ENCODE assay signal across 21 cellular contexts in the genomic region with DNA sequence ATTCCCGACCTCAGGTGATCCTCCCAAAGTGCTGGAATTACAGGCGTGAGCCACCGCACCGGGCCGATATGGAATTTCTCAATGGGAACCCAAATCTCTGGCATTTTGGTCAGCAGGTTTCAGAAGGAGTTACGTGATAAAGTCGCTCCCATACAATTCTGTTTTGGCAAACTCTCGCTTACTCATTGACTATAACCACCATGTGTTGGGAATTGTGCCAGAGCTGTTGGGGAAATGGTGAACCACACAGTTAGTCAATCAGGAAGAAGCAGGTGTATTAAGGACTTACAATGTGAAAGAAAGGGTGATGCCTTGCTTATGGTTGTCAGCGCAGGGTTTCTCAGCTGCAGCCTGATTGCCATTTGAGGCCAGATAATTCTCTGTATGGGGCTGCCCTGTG.
DNase-seq lines count a peak whose midpoint lies in the region; ATAC-seq and TF ChIP-seq lines count a peak whose summit lies in the region.
"Had no signal": no experiment of that assay in that cellular context is flagged by ENCODE, and none has a peak within 500 bp of the region (broad histone marks: within the 10 kb centered on the region; RNA-seq: fewer than 3 reads in every experiment).

No MANE protein-coding gene starts in this region.

- 67% methylated on average over 9 of the region's 9 CpGs for whole genome bisulfite sequencing in SK-N-SH (ENCODE audit: low lambda C conversion rate)
- WGBS in esophagus muscularis mucosa, result 87% methylated on average over 9 of the region's 9 CpGs

- H2AFZ ChIP-seq in SK-N-SH (ENCODE audit: low read depth) (no peak overlapping the region), MM.1S (ENCODE audit: low read length) (no peak overlapping the region)

- in situ Hi-C loops in HAP-1 (cut with MboI; ENCODE audit: low sequenced_read_pairs), result no loop called here

- H3K4me1 ChIP-seq in SK-N-SH (ENCODE audit: control insufficient read depth in 1 of 2, insufficient read depth in 2 of 2, low read depth in 1 of 2, low read length in 1 of 2) (peaks cover 0 to 8% of the 10 kb centered on the region in 2 experiments; a peak in 2 of 4 replicates), esophagus muscularis mucosa (no peaks in the 10 kb centered on the region), HAP-1 (no peaks in the 10 kb centered on the region), MM.1S (ENCODE audit: low read length) (no peaks in the 10 kb centered on the region)
- H3K4me1 ChIP-seq: BLaER1, transverse colon had no signal

- no peak overlapping the region for H3K4me3 ChIP-seq in SK-N-SH (ENCODE audit: low read depth in 2 of 2, low read length in 1 of 2)
- H3K4me3 ChIP-seq in esophagus muscularis mucosa, result no peak overlapping the region
- H3K4me3 ChIP-seq in HAP-1, result no peak overlapping the region
- H3K4me3 ChIP-seq in MM.1S (ENCODE audit: low read length), result no peak overlapping the region
- H3K4me3 ChIP-seq: BLaER1, skin epidermis, transverse colon had no signal

- TF ChIP-seq RAD21 in SK-N-SH (IDR thresholded peaks at IDR 0.05; ENCODE audit: low read length), result no peak

- H3K79me2 ChIP-seq in SK-N-SH (ENCODE audit: insufficient read depth) (no peaks in the 10 kb centered on the region), MM.1S (ENCODE audit: low read length) (no peaks in the 10 kb centered on the region)

- no peaks in the 10 kb centered on the region for H3K36me3 ChIP-seq in SK-N-SH (replicated peaks in 1 of 2; ENCODE audit: control insufficient read depth in 1 of 2, insufficient read depth in 2 of 2, low read length in 1 of 2)
- H3K36me3 ChIP-seq in esophagus muscularis mucosa, result no peaks in the 10 kb centered on the region
- no peaks in the 10 kb centered on the region for H3K36me3 ChIP-seq in HAP-1 (replicated peaks)
- H3K36me3 ChIP-seq in MM.1S (replicated peaks; ENCODE audit: insufficient read depth, low read length), result no peaks in the 10 kb centered on the region
- H3K36me3 ChIP-seq: BLaER1, transverse colon had no signal

- H3K9me2 ChIP-seq in SK-N-SH (no peaks in the 10 kb centered on the region), MM.1S (replicated peaks; ENCODE audit: insufficient read depth, low read length) (no peaks in the 10 kb centered on the region)

- no peak for TF ChIP-seq CTCF in SK-N-SH (IDR thresholded peaks at IDR 0.05)
- TF ChIP-seq CTCF in RWPE1 (conservative IDR thresholded peaks at IDR 0.05; ENCODE audit: low read depth), result no peak
- TF ChIP-seq CTCF in esophagus muscularis mucosa (IDR thresholded peaks at IDR 0.05), result no peak
- no peak for TF ChIP-seq CTCF in MM.1S (IDR thresholded peaks at IDR 0.05; ENCODE audit: low read length)

- H3F3A ChIP-seq in SK-N-SH (replicated peaks; ENCODE audit: insufficient read depth), result no peaks in the 10 kb centered on the region
- no peaks in the 10 kb centered on the region for H3F3A ChIP-seq in MM.1S (ENCODE audit: insufficient read depth, low read length)

- CTCF ChIA-PET in SK-N-SH (lab: Yijun Ruan, JAX) (no interaction called here), RWPE1 (lab: Yijun Ruan, JAX) (interaction anchor here (0.5 to 0.7 kb wide), 2 partner anchors 12 to 134 kb away, joined by 3 read pairs; no protein-coding TSS in a partner anchor)

- DNase-seq in SK-N-SH, result no peak
- peak; percentile 41 for DNase-seq in RWPE1 (ENCODE audit: low spot score)
- DNase-seq in esophagus muscularis mucosa (ENCODE audit: extremely low spot score), result peak; percentile 77
- DNase-seq in HAP-1 (ENCODE audit: low spot score in 2 of 2), result no peak
- DNase-seq in MM.1S, result no peak
- DNase-seq in activated gamma-delta T cell treated with Interleukin-2 at 50 U/mL for 16 hours, result no peak
- no peak for DNase-seq in activated T-cell treated with anti-CD3 and anti-CD28 coated beads for 4 hours
- DNase-seq: activated naive CD4-positive, alpha-beta T cell treated with Interleukin-2 at 50 U/mL for 16 hours; amygdala; foreskin melanocyte; MV-4-11; NCI-H1930; NCI-H446 treated with DMSO at 0.1 percent for 48 hours; nephron progenitor cell; Right ventricle myocardium superior; stimulated activated naive CD8-positive, alpha-beta T cell treated with anti-CD3 and anti-CD28 coated beads, Interleukin-15, Interleukin-2, amounts not matched to agents 100 U/mL and 50 U/mL, for 24 hours; transverse colon had no signal

- H4K20me1 ChIP-seq in SK-N-SH (ENCODE audit: insufficient read depth), result no peaks in the 10 kb centered on the region
- H4K20me1 ChIP-seq in MM.1S (ENCODE audit: insufficient read depth, low read length), result no peaks in the 10 kb centered on the region
- H4K20me1 ChIP-seq: BLaER1 had no signal

- H3K27me3 ChIP-seq in SK-N-SH (ENCODE audit: insufficient read depth), result no peaks in the 10 kb centered on the region
- H3K27me3 ChIP-seq in esophagus muscularis mucosa, result no peaks in the 10 kb centered on the region
- H3K27me3 ChIP-seq in HAP-1 (ENCODE audit: low read depth), result no peaks in the 10 kb centered on the region
- no peaks in the 10 kb centered on the region for H3K27me3 ChIP-seq in MM.1S (replicated peaks; ENCODE audit: insufficient read depth, low read length)
- H3K27me3 ChIP-seq: BLaER1, transverse colon had no signal

- no peak for ATAC-seq in SK-N-SH treated with all-trans-retinoic acid at 6 μM for 48 hours
- ATAC-seq: stimulated activated naive CD8-positive, alpha-beta T cell treated with anti-CD3 and anti-CD28 coated beads, Interleukin-15, Interleukin-2, amounts not matched to agents 100 U/mL and 50 U/mL, for 24 hours had no signal

- intact Hi-C loops in esophagus muscularis mucosa (cut with DNase I), result no loop called here

- H3K9ac ChIP-seq in SK-N-SH (no peak overlapping the region), MM.1S (ENCODE audit: low read length) (no peak overlapping the region)
- H3K9ac ChIP-seq: BLaER1 had no signal

- POLR2A ChIA-PET in SK-N-SH (lab: Yijun Ruan, JAX) (no interaction called here), RWPE1 (lab: Yijun Ruan, JAX; ENCODE audit: low non-redundant PET) (no interaction called here)

- H3K27ac ChIP-seq in SK-N-SH (ENCODE audit: low read depth in 2 of 2, low read length in 1 of 2) (no peak overlapping the region), RWPE1 (no peak overlapping the region), esophagus muscularis mucosa (replicated peaks in 1 of 4) (no peak overlapping the region), MM.1S (ENCODE audit: low read length) (no peak overlapping the region)
- H3K27ac ChIP-seq: 22Rv1, BLaER1, skin epidermis, transverse colon had no signal

- no peak overlapping the region for H3K4me2 ChIP-seq in SK-N-SH
- H3K4me2 ChIP-seq in MM.1S (ENCODE audit: low read depth, low read length), result no peak overlapping the region
- H3K4me2 ChIP-seq: BLaER1 had no signal

- no peak for TF ChIP-seq POLR2A in esophagus muscularis mucosa (IDR thresholded peaks at IDR 0.05; ENCODE audit: low read depth)

- TF ChIP-seq EP300 in SK-N-SH (IDR thresholded peaks at IDR 0.05; ENCODE audit: borderline replicate concordance in 1 of 2, low read depth in 1 of 2, low read length in 1 of 2), result no peak
- no peak for TF ChIP-seq EP300 in esophagus muscularis mucosa (IDR thresholded peaks at IDR 0.05)

- H3K9me3 ChIP-seq in SK-N-SH, result no peaks in the 10 kb centered on the region
- H3K9me3 ChIP-seq in esophagus muscularis mucosa, result no peaks in the 10 kb centered on the region
- no peaks in the 10 kb centered on the region for H3K9me3 ChIP-seq in HAP-1
- no peaks in the 10 kb centered on the region for H3K9me3 ChIP-seq in MM.1S (replicated peaks; ENCODE audit: insufficient read depth, low read length)
- H3K9me3 ChIP-seq: BLaER1, transverse colon had no signal

TF ChIP-seq in SK-N-SH, 30 proteins besides CTCF, POLR2A, EP300 and RAD21:
- TF ChIP-seq GATA2 (CRISPR knock-in tag; IDR thresholded peaks at IDR 0.05) (no peak), TCF12 (IDR thresholded peaks at IDR 0.05) (peak; percentile 14; the same call in 1 of the 2 replicates)
TF ChIP-seq in SK-N-SH: peak in this region for 1.

TF ChIP-seq in SK-N-SH treated with all-trans-retinoic acid at 6 μM for 48 hours, 23 proteins besides CTCF, POLR2A, EP300 and RAD21 (continues in another document):
- no peak for TF ChIP-seq ISL1 (CRISPR knock-in tag; IDR thresholded peaks at IDR 0.05)
- no peak for TF ChIP-seq ZNF565 (CRISPR knock-in tag; conservative IDR thresholded peaks at IDR 0.05; ENCODE audit: low read depth)
- TF ChIP-seq TCF4 (CRISPR knock-in tag; IDR thresholded peaks at IDR 0.05; ENCODE audit: borderline replicate concordance), result no peak
- TF ChIP-seq, protein P1, sequence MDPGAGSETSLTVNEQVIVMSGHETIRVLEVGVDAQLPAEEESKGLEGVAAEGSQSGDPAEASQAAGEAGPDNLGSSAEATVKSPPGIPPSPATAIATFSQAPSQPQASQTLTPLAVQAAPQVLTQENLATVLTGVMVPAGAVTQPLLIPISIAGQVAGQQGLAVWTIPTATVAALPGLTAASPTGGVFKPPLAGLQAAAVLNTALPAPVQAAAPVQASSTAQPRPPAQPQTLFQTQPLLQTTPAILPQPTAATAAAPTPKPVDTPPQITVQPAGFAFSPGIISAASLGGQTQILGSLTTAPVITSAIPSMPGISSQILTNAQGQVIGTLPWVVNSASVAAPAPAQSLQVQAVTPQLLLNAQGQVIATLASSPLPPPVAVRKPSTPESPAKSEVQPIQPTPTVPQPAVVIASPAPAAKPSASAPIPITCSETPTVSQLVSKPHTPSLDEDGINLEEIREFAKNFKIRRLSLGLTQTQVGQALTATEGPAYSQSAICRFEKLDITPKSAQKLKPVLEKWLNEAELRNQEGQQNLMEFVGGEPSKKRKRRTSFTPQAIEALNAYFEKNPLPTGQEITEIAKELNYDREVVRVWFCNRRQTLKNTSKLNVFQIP (CRISPR knock-in tag; IDR thresholded peaks at IDR 0.05; ENCODE audit: borderline replicate concordance, low read depth), result no peak
- no peak for TF ChIP-seq CSDC2 (CRISPR knock-in tag; IDR thresholded peaks at IDR 0.05)
- no peak for TF ChIP-seq GLIS3 (CRISPR knock-in tag; IDR thresholded peaks at IDR 0.05)
- no peak for TF ChIP-seq OSR1 (CRISPR knock-in tag; IDR thresholded peaks at IDR 0.05)
- no peak for TF ChIP-seq TOX (CRISPR knock-in tag; IDR thresholded peaks at IDR 0.05; ENCODE audit: borderline replicate concordance)
- TF ChIP-seq PPARA (CRISPR knock-in tag; IDR thresholded peaks at IDR 0.05; ENCODE audit: borderline replicate concordance), result no peak
- TF ChIP-seq, protein P2, sequence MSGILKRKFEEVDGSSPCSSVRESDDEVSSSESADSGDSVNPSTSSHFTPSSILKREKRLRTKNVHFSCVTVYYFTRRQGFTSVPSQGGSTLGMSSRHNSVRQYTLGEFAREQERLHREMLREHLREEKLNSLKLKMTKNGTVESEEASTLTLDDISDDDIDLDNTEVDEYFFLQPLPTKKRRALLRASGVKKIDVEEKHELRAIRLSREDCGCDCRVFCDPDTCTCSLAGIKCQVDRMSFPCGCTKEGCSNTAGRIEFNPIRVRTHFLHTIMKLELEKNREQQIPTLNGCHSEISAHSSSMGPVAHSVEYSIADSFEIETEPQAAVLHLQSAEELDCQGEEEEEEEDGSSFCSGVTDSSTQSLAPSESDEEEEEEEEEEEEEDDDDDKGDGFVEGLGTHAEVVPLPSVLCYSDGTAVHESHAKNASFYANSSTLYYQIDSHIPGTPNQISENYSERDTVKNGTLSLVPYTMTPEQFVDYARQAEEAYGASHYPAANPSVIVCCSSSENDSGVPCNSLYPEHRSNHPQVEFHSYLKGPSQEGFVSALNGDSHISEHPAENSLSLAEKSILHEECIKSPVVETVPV (CRISPR knock-in tag; IDR thresholded peaks at IDR 0.05), result no peak
- no peak for TF ChIP-seq ESRRG (CRISPR knock-in tag; IDR thresholded peaks at IDR 0.05)

Comparison
In these comparisons a context has a peak if more than half of its experiments do, and no peak if none do; other contexts are left out.
1. DNase-seq: peak in RWPE1 (single experiment) and esophagus muscularis mucosa (single experiment); none in SK-N-SH (single experiment), HAP-1 (0 of 2), MM.1S (single experiment), activated gamma-delta T cell treated with Interleukin-2 at 50 U/mL for 16 hours (single experiment) and activated T-cell treated with anti-CD3 and anti-CD28 coated beads for 4 hours (single experiment).